15 cellular contexts compared by ENCODE assay signal in genomic region chr9:84368593-84368992, GRCh38.
"Had no signal": no experiment of that assay in that cellular context is flagged by ENCODE, and none has a peak within 500 bp of the region (broad histone marks: within the 10 kb centered on the region; RNA-seq: fewer than 3 reads in every experiment).

No MANE protein-coding gene starts in this region.

- ATAC-seq: activated T-cell treated with anti-CD3 and anti-CD28 coated beads, Interleukin-2, amount 50 U/mL, for 72 hours; heart right ventricle had no signal

- H3K27ac Mint-ChIP-seq: activated naive CD4-positive, alpha-beta T cell treated with anti-CD3 and anti-CD28 coated beads, Interleukin-2, amount 50 U/mL, for 24 hours; activated T-cell treated with anti-CD3 and anti-CD28 coated beads, Interleukin-2, amount 50 U/mL, for 72 hours; nephron; progenitor cell of endocrine pancreas; stimulated activated naive CD8-positive, alpha-beta T cell treated with anti-CD3 and anti-CD28 coated beads, Interleukin-15, Interleukin-2, amounts not matched to agents 100 ng/mL and 50 ng/mL, for 24 hours had no signal

- DNase-seq: activated CD4-positive, alpha-beta T cell treated with anti-CD3 and anti-CD28 coated beads for 1 hour; activated CD8-positive, alpha-beta memory T cell treated with anti-CD3 and anti-CD28 coated beads for 24 hours; activated CD8-positive, alpha-beta memory T cell treated with anti-CD3 and anti-CD28 coated beads, Interleukin-2, amount 50 U/mL, for 48 hours; activated effector memory CD4-positive, alpha-beta T cell treated with anti-CD3 and anti-CD28 coated beads, Interleukin-2, amount 50 U/mL, for 16 hours; activated T-cell treated with anti-CD3 and anti-CD28 coated beads, Interleukin-2, amount 50 U/mL, for 72 hours; heart right ventricle; T-helper 1 cell had no signal

- H3K27me3 ChIP-seq: breast epithelium, heart right ventricle, tibial nerve had no signal

- H3K9me3 ChIP-seq: breast epithelium had no signal

- H3K27ac ChIP-seq: breast epithelium, coronary artery, heart right ventricle, tibial nerve, VCaP had no signal

- H3K4me1 Mint-ChIP-seq: activated naive CD4-positive, alpha-beta T cell treated with anti-CD3 and anti-CD28 coated beads, Interleukin-2, amount 50 U/mL, for 24 hours; nephron had no signal

- H3K4me3 Mint-ChIP-seq: activated naive CD4-positive, alpha-beta T cell treated with anti-CD3 and anti-CD28 coated beads, Interleukin-2, amount 50 U/mL, for 24 hours; activated T-cell treated with anti-CD3 and anti-CD28 coated beads, Interleukin-2, amount 50 U/mL, for 72 hours; nephron; stimulated activated naive CD8-positive, alpha-beta T cell treated with anti-CD3 and anti-CD28 coated beads, Interleukin-15, Interleukin-2, amounts not matched to agents 100 ng/mL and 50 ng/mL, for 24 hours had no signal

- H3K36me3 ChIP-seq: breast epithelium, heart right ventricle, tibial nerve had no signal

- H3K4me3 ChIP-seq: breast epithelium, coronary artery, heart right ventricle, tibial nerve had no signal
